Comparison of ENCODE assay signal across 19 cellular contexts in genomic region chr17:51142597-51142996, GRCh38. TPM values are rescaled to one million over a fixed set of nuclear protein-coding genes. Genes with fewer than 3 reads are reported as not detected.
DNase-seq lines count a peak whose midpoint lies in the region; ATAC-seq and TF ChIP-seq lines count a peak whose summit lies in the region.
"Had no signal": no experiment of that assay in that cellular context is flagged by ENCODE, and none has a peak within 500 bp of the region (broad histone marks: within the 10 kb centered on the region; RNA-seq: fewer than 3 reads in every experiment).

No MANE protein-coding gene starts in this region.

- TF ChIP-seq CTCF in Peyer's patch (IDR thresholded peaks at IDR 0.05), result no peak

- ATAC-seq in activated T-helper 17 cell treated with anti-CD3 and anti-CD28 coated beads, Interleukin-2, amount 50 U/mL, for 72 hours (replicated peaks), result no peak
- ATAC-seq in GM21723 (IDR thresholded peaks at IDR 0.05; ENCODE audit: unreplicated experiment), result no peak
- ATAC-seq: CD8-positive, alpha-beta T cell had no signal

- no peak overlapping the region for H3K4me3 ChIP-seq in Peyer's patch
- H3K4me3 ChIP-seq: BLaER1, HAP-1 had no signal

- no peaks in the 10 kb centered on the region for H3K27me3 Mint-ChIP-seq in activated T-helper 17 cell treated with anti-CD3 and anti-CD28 coated beads, Interleukin-2, amount 50 U/mL, for 72 hours
- H3K27me3 Mint-ChIP-seq: B cell; CD4-positive, CD25-positive, alpha-beta regulatory T cell had no signal

- H3K27ac Mint-ChIP-seq in activated T-helper 17 cell treated with anti-CD3 and anti-CD28 coated beads, Interleukin-2, amount 50 U/mL, for 72 hours, result peak overlapping the region; percentile 22
- H3K27ac Mint-ChIP-seq: B cell; CD4-positive, CD25-positive, alpha-beta regulatory T cell; CD8-positive, alpha-beta T cell; HFFc6 had no signal

- no peak overlapping the region for H3K27ac ChIP-seq in Peyer's patch
- H3K27ac ChIP-seq: 22Rv1, BLaER1, C4-2B had no signal

- peaks cover 0 to 4% (median 0%) of the 10 kb centered on the region in 4 donors for H3K4me1 ChIP-seq in Peyer's patch
- H3K4me1 ChIP-seq: BLaER1 had no signal

- DNase-seq in D341Med (ENCODE audit: low spot score) (peak; percentile 64), NCI-H82 (lab: John Stamatoyannopoulos, UW) (peak; percentile 89), Peyer's patch (no peak), activated gamma-delta T cell (lab: John Stamatoyannopoulos, UW) (no peak)
- DNase-seq: Caco-2; CD4-positive, CD25-positive, alpha-beta regulatory T cell; CD8-positive, alpha-beta T cell; DMS53; DMS79 treated with DMSO at 0.1 percent for 48 hours; GF-D8; GOT3; HFFc6 had no signal

- H3K9me3 ChIP-seq in Peyer's patch, result no peaks in the 10 kb centered on the region
- H3K9me3 ChIP-seq: BLaER1, Caco-2, HAP-1 had no signal

- no peaks in the 10 kb centered on the region for H3K9me3 Mint-ChIP-seq in activated T-helper 17 cell treated with anti-CD3 and anti-CD28 coated beads, Interleukin-2, amount 50 U/mL, for 72 hours
- H3K9me3 Mint-ChIP-seq: CD4-positive, CD25-positive, alpha-beta regulatory T cell; CD8-positive, alpha-beta T cell; HFFc6 had no signal

- peaks cover 13% of the 10 kb centered on the region for H3K4me1 Mint-ChIP-seq in activated T-helper 17 cell treated with anti-CD3 and anti-CD28 coated beads, Interleukin-2, amount 50 U/mL, for 72 hours
- H3K4me1 Mint-ChIP-seq: B cell had no signal

- H3K4me3 Mint-ChIP-seq in activated T-helper 17 cell treated with anti-CD3 and anti-CD28 coated beads, Interleukin-2, amount 50 U/mL, for 72 hours, result no peak overlapping the region
- H3K4me3 Mint-ChIP-seq: B cell; CD4-positive, CD25-positive, alpha-beta regulatory T cell; CD8-positive, alpha-beta T cell; HFFc6 had no signal

- no peak for TF ChIP-seq POLR2A in Peyer's patch (IDR thresholded peaks at IDR 0.05)

- H3K36me3 Mint-ChIP-seq in activated T-helper 17 cell treated with anti-CD3 and anti-CD28 coated beads, Interleukin-2, amount 50 U/mL, for 72 hours (ENCODE audit: low read depth), result no peaks in the 10 kb centered on the region
- H3K36me3 Mint-ChIP-seq: CD4-positive, CD25-positive, alpha-beta regulatory T cell; CD8-positive, alpha-beta T cell had no signal

- H3K36me3 ChIP-seq in Peyer's patch, result no peaks in the 10 kb centered on the region
- H3K36me3 ChIP-seq: BLaER1, HAP-1 had no signal

- H3K27me3 ChIP-seq in Peyer's patch, result no peaks in the 10 kb centered on the region
- H3K27me3 ChIP-seq: BLaER1 had no signal

RNA-seq across cellular contexts. Expression of gene NME1, which starts 10.8 kb away (rescaled TPM):
- total RNA-seq in activated T-helper 17 cell treated with anti-CD3 and anti-CD28 coated beads, Interleukin-2, amount 50 U/mL, for 72 hours, result 100 to 1,000 TPM; 107 to 348 TPM
- 10 to 100 TPM in 2 of 4 donors, 1 to 10 TPM in 2; 6.3 to 37.1 (median 12.0) TPM for total RNA-seq in Peyer's patch

RNA-seq across cellular contexts. Expression of gene SPAG9, which starts 21.9 kb away (rescaled TPM):
- total RNA-seq in activated T-helper 17 cell treated with anti-CD3 and anti-CD28 coated beads, Interleukin-2, amount 50 U/mL, for 72 hours, result 100 to 1,000 TPM in 1 of 2 donors, 10 to 100 TPM in 1; 50.4 to 127 TPM
- total RNA-seq in Peyer's patch, result 100 to 1,000 TPM; 104 to 149 (median 132) TPM

RNA-seq across cellular contexts. Expression of gene NME2, which starts 23.6 kb away (rescaled TPM):
- 100 to 1,000 TPM; 489 to 772 TPM for total RNA-seq in activated T-helper 17 cell treated with anti-CD3 and anti-CD28 coated beads, Interleukin-2, amount 50 U/mL, for 72 hours
- 100 to 1,000 TPM; 143 to 276 (median 160) TPM for total RNA-seq in Peyer's patch

Comparison
In these comparisons a context has a peak if more than half of its experiments do, and no peak if none do; other contexts are left out.
1. DNase-seq: peak in D341Med (single experiment) and NCI-H82 (single experiment); none in Peyer's patch (0 of 3) and activated gamma-delta T cell (single experiment).